Comparison of ENCODE assay signal across 24 cellular contexts in genomic region chr6:46730918-46731461, GRCh38. TPM values are rescaled to one million over a fixed set of nuclear protein-coding genes. Genes with fewer than 3 reads are reported as not detected.
"Had no signal": no experiment of that assay in that cellular context is flagged by ENCODE, and none has a peak within 500 bp of the region (broad histone marks: within the 10 kb centered on the region; RNA-seq: fewer than 3 reads in every experiment).

No MANE protein-coding gene starts in this region.

- H3K27me3 ChIP-seq: foreskin keratinocyte, vagina had no signal

- H3K36me3 Mint-ChIP-seq: activated naive CD8-positive, alpha-beta T cell treated with anti-CD3 and anti-CD28 coated beads for 36 hours; brain; naive thymus-derived CD8-positive, alpha-beta T cell; stimulated activated naive B cell treated with anti-CD40 and anti-IgM and Interleukin-4, amounts not matched to agents 10 μg/mL and 1 μg/mL and 100 μg/mL, for 72 hours had no signal

- H3K4me1 Mint-ChIP-seq: immature natural killer cell had no signal

- H3K4me3 ChIP-seq: coronary artery, mucosa of descending colon, tibial artery, vagina had no signal

- H3K27ac ChIP-seq: coronary artery, foreskin keratinocyte, neutrophil, tibial artery, vagina had no signal

- H3K27ac Mint-ChIP-seq: activated CD4-positive, alpha-beta T cell treated with anti-CD3 and anti-CD28 coated beads, Interleukin-2, amount 10 ng/mL, durations not matched to agents 7 days and 5 days; activated naive CD8-positive, alpha-beta T cell treated with anti-CD3 and anti-CD28 coated beads for 36 hours; brain; immature natural killer cell; naive thymus-derived CD8-positive, alpha-beta T cell; stimulated activated naive B cell treated with anti-CD40 and anti-IgM and Interleukin-4, amounts not matched to agents 10 μg/mL and 1 μg/mL and 100 μg/mL, for 72 hours; T-helper 17 cell had no signal

- H3K9me3 ChIP-seq: mucosa of descending colon, neutrophil, tibial artery, vagina had no signal

- H3K36me3 ChIP-seq: neutrophil, tibial artery, vagina had no signal

- H3K9me3 Mint-ChIP-seq: activated CD4-positive, alpha-beta T cell treated with anti-CD3 and anti-CD28 coated beads, Interleukin-2, amount 10 ng/mL, durations not matched to agents 7 days and 5 days; activated naive CD8-positive, alpha-beta T cell treated with anti-CD3 and anti-CD28 coated beads for 36 hours; brain; central memory CD8-positive, alpha-beta T cell; immature natural killer cell; stimulated activated naive B cell treated with anti-CD40 and anti-IgM and Interleukin-4, amounts not matched to agents 10 μg/mL and 1 μg/mL and 100 μg/mL, for 72 hours had no signal

- ATAC-seq: foreskin keratinocyte; mucosa of descending colon; naive thymus-derived CD8-positive, alpha-beta T cell; stimulated activated naive B cell treated with anti-CD40 and anti-IgM and Interleukin-4, amounts not matched to agents 10 μg/mL and 1 μg/mL and 100 μg/mL, for 72 hours; T-helper 17 cell had no signal

- DNase-seq: activated CD4-positive, alpha-beta T cell treated with anti-CD3 and anti-CD28 coated beads, Interleukin-2, amount 10 ng/mL, durations not matched to agents 7 days and 5 days; activated CD4-positive, CD25-positive, alpha-beta regulatory T cell; activated CD8-positive, alpha-beta memory T cell treated with anti-CD3 and anti-CD28 coated beads for 24 hours; activated naive CD8-positive, alpha-beta T cell treated with anti-CD3 and anti-CD28 coated beads for 36 hours; amygdala; effector CD8-positive, alpha-beta T cell; foreskin keratinocyte; head of caudate nucleus; immature natural killer cell; mucosa of descending colon; naive thymus-derived CD8-positive, alpha-beta T cell; posterior cingulate gyrus; stimulated activated CD4-positive, alpha-beta T cell treated with anti-CD3 and anti-CD28 coated beads, Interleukin-2, amount 100 ng/mL, for 48 hours; stimulated activated naive B cell treated with anti-CD40 and anti-IgM and Interleukin-4, amounts not matched to agents 10 μg/mL and 1 μg/mL and 100 μg/mL, for 72 hours; T-helper 17 cell; tibial artery had no signal

- H3K4me3 Mint-ChIP-seq: activated CD4-positive, alpha-beta T cell treated with anti-CD3 and anti-CD28 coated beads, Interleukin-2, amount 10 ng/mL, durations not matched to agents 7 days and 5 days; activated naive CD8-positive, alpha-beta T cell treated with anti-CD3 and anti-CD28 coated beads for 36 hours; brain; central memory CD8-positive, alpha-beta T cell; immature natural killer cell; naive thymus-derived CD8-positive, alpha-beta T cell; stimulated activated naive B cell treated with anti-CD40 and anti-IgM and Interleukin-4, amounts not matched to agents 10 μg/mL and 1 μg/mL and 100 μg/mL, for 72 hours; T-helper 17 cell had no signal

RNA-seq across cellular contexts. Expression of gene PLA2G7, which starts 4.2 kb away (rescaled TPM):
- total RNA-seq: activated CD4-positive, alpha-beta T cell treated with anti-CD3 and anti-CD28 coated beads, Interleukin-2, amount 10 ng/mL, durations not matched to agents 7 days and 5 days; activated naive CD8-positive, alpha-beta T cell treated with anti-CD3 and anti-CD28 coated beads for 36 hours; lung microvascular endothelial cell; vagina had no signal
- polyA plus RNA-seq: naive thymus-derived CD8-positive, alpha-beta T cell had no signal

RNA-seq across cellular contexts. Expression of gene ANKRD66, which starts 15.7 kb away (rescaled TPM):
- total RNA-seq: activated CD4-positive, alpha-beta T cell treated with anti-CD3 and anti-CD28 coated beads, Interleukin-2, amount 10 ng/mL, durations not matched to agents 7 days and 5 days; activated naive CD8-positive, alpha-beta T cell treated with anti-CD3 and anti-CD28 coated beads for 36 hours; foreskin keratinocyte; lung microvascular endothelial cell; mucosa of descending colon; naive thymus-derived CD8-positive, alpha-beta T cell; skeletal muscle tissue; subcutaneous adipose tissue; T-helper 17 cell; vagina had no signal
- polyA plus RNA-seq: foreskin keratinocyte; immature natural killer cell; naive thymus-derived CD8-positive, alpha-beta T cell had no signal

RNA-seq across cellular contexts. Expression of gene TDRD6, which starts 43.3 kb away (rescaled TPM):
- total RNA-seq: activated CD4-positive, alpha-beta T cell treated with anti-CD3 and anti-CD28 coated beads, Interleukin-2, amount 10 ng/mL, durations not matched to agents 7 days and 5 days; activated naive CD8-positive, alpha-beta T cell treated with anti-CD3 and anti-CD28 coated beads for 36 hours; T-helper 17 cell had no signal
- polyA plus RNA-seq: immature natural killer cell; naive thymus-derived CD8-positive, alpha-beta T cell had no signal
